ENCODE assay signal across 9 cellular contexts in genomic region chr9:130010151-130010988, GRCh38. TPM values are rescaled to one million over a fixed set of nuclear protein-coding genes. Genes with fewer than 3 reads are reported as not detected.
A peak's percentile ranks its signal among the peaks of the same experiment; 100 is the strongest.
DNase-seq lines count a peak whose midpoint lies in the region; ATAC-seq, FAIRE-seq and TF ChIP-seq lines count a peak whose summit lies in the region.
"Had no signal": no experiment of that assay in that cellular context is flagged by ENCODE, and none has a peak within 500 bp of the region (broad histone marks: within the 10 kb centered on the region; RNA-seq: fewer than 3 reads in every experiment).

No MANE protein-coding gene starts in this region.

- no peaks in the 10 kb centered on the region for H3K9me3 ChIP-seq in neutrophil
- no peaks in the 10 kb centered on the region for H3K9me3 ChIP-seq in right cardiac atrium (ENCODE audit: control insufficient read depth, low read length)

- 85% methylated on average over 5 of the region's 5 CpGs for WGBS in right cardiac atrium

- DNase-seq in GM18507 (ENCODE audit: extremely low spot score, insufficient read length, low read depth) (no peak), DMS114 treated with DMSO at 0.1 percent for 48 hours (lab: John Stamatoyannopoulos, UW; ENCODE audit: unreplicated experiment) (no peak), HuH-7.5 (ENCODE audit: low spot score) (no peak), right cardiac atrium (no peak)
- DNase-seq in activated T-cell treated with anti-CD3 and anti-CD28 coated beads, Interleukin-2, amount 50 U/mL, for 4 hours, result peak; percentile 43

- H3K36me3 Mint-ChIP-seq in activated T-cell treated with anti-CD3 and anti-CD28 coated beads, Interleukin-2, amount 50 U/mL, for 4 hours (ENCODE audit: insufficient read depth), result peaks cover 21% of the 10 kb centered on the region

- intact Hi-C loops in right cardiac atrium (cut with DNase I), result no loop called here

- ATAC-seq in HG03280 (IDR thresholded peaks at IDR 0.05; ENCODE audit: unreplicated experiment), result peak; percentile 34
- peak; percentile 84 to 89 for ATAC-seq in activated T-cell treated with anti-CD3 and anti-CD28 coated beads, Interleukin-2, amount 50 U/mL, for 4 hours
- no peak for ATAC-seq in HG03457 (IDR thresholded peaks at IDR 0.05; ENCODE audit: unreplicated experiment)
- no peak for ATAC-seq in right cardiac atrium

- H3K4me1 ChIP-seq in neutrophil (ENCODE audit: control insufficient read depth in 1 of 2, insufficient read depth in 1 of 2, low read depth in 1 of 2, low read length in 1 of 2) (peaks cover 14 to 22% of the 10 kb centered on the region in 2 experiments), right cardiac atrium (ENCODE audit: control insufficient read depth, insufficient read depth, low read length) (no peaks in the 10 kb centered on the region)

- TF ChIP-seq CTCF in neutrophil (IDR thresholded peaks at IDR 0.05), result no peak

- no peaks in the 10 kb centered on the region for H3K36me3 ChIP-seq in neutrophil

- no peaks in the 10 kb centered on the region for H3K27me3 ChIP-seq in neutrophil
- no peaks in the 10 kb centered on the region for H3K27me3 ChIP-seq in right cardiac atrium (ENCODE audit: control insufficient read depth, insufficient read depth)

- no peaks in the 10 kb centered on the region for H3K27me3 Mint-ChIP-seq in activated T-cell treated with anti-CD3 and anti-CD28 coated beads, Interleukin-2, amount 50 U/mL, for 4 hours (ENCODE audit: low read depth)

- H3K9me3 Mint-ChIP-seq in activated T-cell treated with anti-CD3 and anti-CD28 coated beads, Interleukin-2, amount 50 U/mL, for 4 hours, result no peaks in the 10 kb centered on the region

- H3K27ac ChIP-seq in neutrophil (peak overlapping the region; percentile 62), right cardiac atrium (ENCODE audit: low read length) (no peak overlapping the region)

- H3K4me3 Mint-ChIP-seq in activated T-cell treated with anti-CD3 and anti-CD28 coated beads, Interleukin-2, amount 50 U/mL, for 4 hours, result peak overlapping the region; percentile 63

- peak; percentile 88 for FAIRE-seq in GM18507 (lab: Jason Lieb, UNC)
- FAIRE-seq: endothelial cell of umbilical vein had no signal

- no peak overlapping the region for H3K4me3 ChIP-seq in neutrophil (ENCODE audit: low read depth in 1 of 2, low read length in 1 of 2)
- no peak overlapping the region for H3K4me3 ChIP-seq in right cardiac atrium (ENCODE audit: low read length)

- H3K4me1 Mint-ChIP-seq in activated T-cell treated with anti-CD3 and anti-CD28 coated beads, Interleukin-2, amount 50 U/mL, for 4 hours (ENCODE audit: low read depth), result peaks cover 80% of the 10 kb centered on the region

RNA-seq across cellular contexts. Expression of gene FNBP1, which starts 32.6 kb away (rescaled TPM):
- total RNA-seq in activated T-cell treated with anti-CD3 and anti-CD28 coated beads, Interleukin-2, amount 50 U/mL, for 4 hours, result 100 to 1,000 TPM; 156 to 174 (median 163) TPM
- total RNA-seq in right cardiac atrium, result 10 to 100 TPM; 26.2 to 27.5 (median 26.6) TPM
- polyA plus RNA-seq in right cardiac atrium, result 10.8 TPM

RNA-seq across cellular contexts. Expression of gene GPR107, which starts 43.3 kb away (rescaled TPM):
- 10 to 100 TPM; 15.9 to 21.7 (median 17.9) TPM for total RNA-seq in activated T-cell treated with anti-CD3 and anti-CD28 coated beads, Interleukin-2, amount 50 U/mL, for 4 hours
- 10 to 100 TPM; 23.2 to 29.5 (median 24.0) TPM for total RNA-seq in right cardiac atrium
- 13.1 TPM for polyA plus RNA-seq in right cardiac atrium

Comparison
In these comparisons a context has a peak if more than half of its experiments do, and no peak if none do; other contexts are left out.
1. ATAC-seq: peak in HG03280 (single experiment) and activated T-cell treated with anti-CD3 and anti-CD28 coated beads, Interleukin-2, amount 50 U/mL, for 4 hours (2 of 2); none in HG03457 (single experiment) and right cardiac atrium (0 of 2).
2. RNA of gene FNBP1, which starts 32.6 kb away (total RNA-seq): 156 to 174 TPM in activated T-cell treated with anti-CD3 and anti-CD28 coated beads, Interleukin-2, amount 50 U/mL, for 4 hours; 26.2 to 27.5 TPM in right cardiac atrium; every median in the first group is over 4 times any median in the second.